In the genomic region with DNA sequence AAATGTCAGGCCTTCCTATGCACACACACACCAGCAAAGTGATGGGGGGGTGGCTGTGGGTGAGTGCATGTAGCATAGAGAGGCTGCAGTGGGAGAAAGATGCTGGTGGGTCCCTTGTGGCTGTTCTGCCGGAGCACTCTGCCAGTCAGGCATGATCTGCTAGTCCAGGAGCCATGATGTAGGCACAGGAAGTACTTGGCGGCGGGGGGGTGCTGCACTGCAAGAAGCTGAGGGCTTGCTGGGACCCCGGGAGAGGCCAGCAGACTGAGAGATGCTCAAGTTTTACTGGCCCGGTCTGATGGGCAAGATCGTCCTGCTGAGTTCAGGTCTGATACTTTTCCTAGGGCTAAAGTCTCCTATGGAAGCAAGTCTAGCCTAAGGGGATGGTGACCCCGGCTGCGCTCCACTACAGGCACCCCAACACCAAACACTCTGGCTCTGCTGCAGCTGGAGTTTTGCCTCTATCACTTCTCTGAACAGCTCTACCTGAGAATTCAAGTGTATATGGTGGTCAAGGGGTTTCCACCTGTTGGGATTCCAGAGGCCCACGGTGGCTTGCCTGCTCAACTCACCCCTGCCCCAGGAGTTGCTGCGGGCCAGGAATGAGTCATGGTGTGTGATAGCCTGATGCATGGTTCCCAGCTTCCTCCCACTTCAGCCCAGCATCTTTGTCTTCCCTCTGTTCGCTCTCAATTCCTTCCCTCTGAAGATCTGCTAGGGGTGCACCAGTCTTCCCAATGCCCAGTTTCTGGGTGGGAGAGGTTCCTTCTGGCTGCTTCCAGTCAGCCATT, we compare ENCODE assay signal across 14 cellular contexts.
A peak's percentile ranks its signal among the peaks of the same experiment; 100 is the strongest.
DNase-seq lines count a peak whose midpoint lies in the region; ATAC-seq and TF ChIP-seq lines count a peak whose summit lies in the region.
"Had no signal": no experiment of that assay in that cellular context is flagged by ENCODE, and none has a peak within 500 bp of the region (broad histone marks: within the 10 kb centered on the region; RNA-seq: fewer than 3 reads in every experiment).

No MANE protein-coding gene starts in this region.

- peaks cover 4% of the 10 kb centered on the region for H3K9me3 Mint-ChIP-seq in chondrocyte (ENCODE audit: low read depth)

- DNase-seq in right cardiac atrium = peak in 2 of 3 donors; percentile 21 to 32
- DNase-seq in cardiac septum (ENCODE audit: low spot score) = no peak
- peak; percentile 73 for DNase-seq in chondrocyte (ENCODE audit: low spot score)
- DNase-seq in mucosa of descending colon = peak in 2 of 3 donors; percentile 10 to 27
- DNase-seq in upper lobe of right lung = no peak
- no peak for DNase-seq in activated CD4-positive, CD25-positive, alpha-beta regulatory T cell (lab: John Stamatoyannopoulos, UW)
- no peak for DNase-seq in lower lobe of right lung
- DNase-seq in RPMI8226 = no peak
- DNase-seq: ACHN; CD4-positive, CD25-positive, alpha-beta regulatory T cell; DMS53; GM23248 had no signal

- H3K4me3 ChIP-seq in right cardiac atrium (ENCODE audit: low read length) (no peak overlapping the region), mucosa of descending colon (no peak overlapping the region), upper lobe of right lung (no peak overlapping the region), lower lobe of right lung (no peak overlapping the region)
- H3K4me3 ChIP-seq: BLaER1 treated with 17β-estradiol and CSF1 and Interleukin-3, amounts not matched to agents 10 nM and 100 nM; GM23248; HAP-1 had no signal

- H3K27me3 ChIP-seq in right cardiac atrium (ENCODE audit: control insufficient read depth, insufficient read depth) (no peaks in the 10 kb centered on the region), upper lobe of right lung (no peaks in the 10 kb centered on the region), lower lobe of right lung (ENCODE audit: low read depth) (no peaks in the 10 kb centered on the region)
- H3K27me3 ChIP-seq: BLaER1 treated with 17β-estradiol and CSF1 and Interleukin-3, amounts not matched to agents 10 nM and 100 nM had no signal

- H3K4me1 Mint-ChIP-seq in chondrocyte (ENCODE audit: low read depth) = peaks cover 1% of the 10 kb centered on the region
- H3K4me1 Mint-ChIP-seq: CD4-positive, CD25-positive, alpha-beta regulatory T cell had no signal

- ATAC-seq in right cardiac atrium = no peak
- no peak for ATAC-seq in mucosa of descending colon
- ATAC-seq in upper lobe of right lung = peak; percentile 26
- ATAC-seq in lower lobe of right lung = no peak

- H3K27me3 Mint-ChIP-seq in chondrocyte (ENCODE audit: low read depth) = no peaks in the 10 kb centered on the region
- H3K27me3 Mint-ChIP-seq: CD4-positive, CD25-positive, alpha-beta regulatory T cell had no signal

- H3K4me1 ChIP-seq in right cardiac atrium (ENCODE audit: control insufficient read depth, insufficient read depth, low read length) (no peaks in the 10 kb centered on the region), mucosa of descending colon (ENCODE audit: low read depth) (no peaks in the 10 kb centered on the region), upper lobe of right lung (no peaks in the 10 kb centered on the region), lower lobe of right lung (no peaks in the 10 kb centered on the region)
- H3K4me1 ChIP-seq: BLaER1 treated with 17β-estradiol and CSF1 and Interleukin-3, amounts not matched to agents 10 nM and 100 nM; HAP-1 had no signal

- intact Hi-C loops in right cardiac atrium (cut with DNase I) (no loop called here), cardiac septum (cut with DNase I) (no loop called here), mucosa of descending colon (cut with DNase I, micrococcal nuclease) (no loop called here), upper lobe of right lung (cut with DNase I) (no loop called here), lower lobe of right lung (cut with DNase I) (no loop called here)

- no peak overlapping the region for H3K27ac ChIP-seq in right cardiac atrium (ENCODE audit: low read length)
- no peak overlapping the region for H3K27ac ChIP-seq in upper lobe of right lung
- H3K27ac ChIP-seq in lower lobe of right lung = no peak overlapping the region
- H3K27ac ChIP-seq: BLaER1 treated with 17β-estradiol and CSF1 and Interleukin-3, amounts not matched to agents 10 nM and 100 nM; GM23248 had no signal

- H3K36me3 ChIP-seq in mucosa of descending colon (ENCODE audit: low read depth) (no peaks in the 10 kb centered on the region), upper lobe of right lung (no peaks in the 10 kb centered on the region), lower lobe of right lung (no peaks in the 10 kb centered on the region)
- H3K36me3 ChIP-seq: BLaER1 treated with 17β-estradiol and CSF1 and Interleukin-3, amounts not matched to agents 10 nM and 100 nM; HAP-1 had no signal

- H3K36me3 Mint-ChIP-seq in chondrocyte (ENCODE audit: low read depth) = no peaks in the 10 kb centered on the region
- H3K36me3 Mint-ChIP-seq: CD4-positive, CD25-positive, alpha-beta regulatory T cell had no signal

- no peak for TF ChIP-seq CTCF in chondrocyte (IDR thresholded peaks at IDR 0.05)
- no peak for TF ChIP-seq CTCF in mucosa of descending colon (IDR thresholded peaks at IDR 0.05)
- TF ChIP-seq CTCF in upper lobe of right lung (IDR thresholded peaks at IDR 0.05) = no peak
- TF ChIP-seq CTCF in lower lobe of right lung (IDR thresholded peaks at IDR 0.05) = no peak

- 91% methylated on average over 11 of the region's 11 CpGs for WGBS in right cardiac atrium

- H3K27ac Mint-ChIP-seq in chondrocyte (ENCODE audit: unreplicated experiment) = no peak overlapping the region
- H3K27ac Mint-ChIP-seq: CD4-positive, CD25-positive, alpha-beta regulatory T cell had no signal

- no peak overlapping the region for H3K4me3 Mint-ChIP-seq in chondrocyte (ENCODE audit: unreplicated experiment)
- H3K4me3 Mint-ChIP-seq: CD4-positive, CD25-positive, alpha-beta regulatory T cell had no signal

- H3K9me3 ChIP-seq in right cardiac atrium (ENCODE audit: control insufficient read depth, low read length) = no peaks in the 10 kb centered on the region
- H3K9me3 ChIP-seq in mucosa of descending colon = peaks cover 42% of the 10 kb centered on the region
- no peaks in the 10 kb centered on the region for H3K9me3 ChIP-seq in upper lobe of right lung
- no peaks in the 10 kb centered on the region for H3K9me3 ChIP-seq in lower lobe of right lung
- H3K9me3 ChIP-seq: HAP-1 had no signal

Comparison
In these comparisons a context has a peak if more than half of its experiments do, and no peak if none do; other contexts are left out.
1. DNase-seq: peak in right cardiac atrium (2 of 3), chondrocyte (single experiment) and mucosa of descending colon (2 of 3); none in cardiac septum (single experiment), upper lobe of right lung (single experiment), activated CD4-positive, CD25-positive, alpha-beta regulatory T cell (0 of 4), lower lobe of right lung (single experiment) and RPMI8226 (single experiment).